Comparison of ENCODE assay signal across 8 cellular contexts in genomic region chr20:17765017-17765416, GRCh38.
"Had no signal": no experiment of that assay in that cellular context is flagged by ENCODE, and none has a peak within 500 bp of the region (broad histone marks: within the 10 kb centered on the region; RNA-seq: fewer than 3 reads in every experiment).

No MANE protein-coding gene starts in this region.

- DNase-seq: GM23248, GOT3, H9, HCEC 1CT, KBM-7 had no signal

- FAIRE-seq: H54, HTR-8/SVneo had no signal

- H2AFZ ChIP-seq: GM23248 had no signal

- H3K27ac Mint-ChIP-seq: IgD-negative memory B cell had no signal

- H3K4me3 ChIP-seq: GM23248 had no signal

- H3K9ac ChIP-seq: GM23248 had no signal

- H3K9me3 Mint-ChIP-seq: H9 had no signal

- H3K27ac ChIP-seq: GM23248 had no signal
